ENCODE assay signal across 36 cellular contexts in the genomic region with DNA sequence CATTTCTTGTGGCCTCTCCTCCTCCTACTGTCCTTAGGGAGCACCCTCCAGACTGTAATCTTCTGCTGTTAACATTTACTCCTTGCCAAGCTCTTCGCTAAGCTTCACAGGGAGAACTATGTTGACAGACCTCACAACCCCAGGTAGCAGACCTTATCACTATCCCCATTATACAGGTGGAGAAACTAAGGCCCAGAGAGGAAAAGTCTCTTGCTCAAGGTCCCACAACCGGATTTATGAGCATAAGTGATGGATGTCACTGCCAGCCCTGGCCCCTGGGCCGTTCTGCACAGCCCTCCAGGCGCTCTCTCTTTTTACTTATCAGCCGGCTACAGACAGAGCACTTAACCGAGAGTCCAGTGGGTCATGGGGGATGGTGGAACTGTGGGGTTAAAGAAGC. TPM values are rescaled to one million over a fixed set of nuclear protein-coding genes. Genes with fewer than 3 reads are reported as not detected.
"Had no signal": no experiment of that assay in that cellular context is flagged by ENCODE, and none has a peak within 500 bp of the region (broad histone marks: within the 10 kb centered on the region; RNA-seq: fewer than 3 reads in every experiment).

No MANE protein-coding gene starts in this region.

- H3K36me3 Mint-ChIP-seq: activated CD4-positive, alpha-beta memory T cell treated with anti-CD3 and anti-CD28 coated beads for 36 hours; activated naive CD8-positive, alpha-beta T cell treated with anti-CD3 and anti-CD28 coated beads for 36 hours; brain had no signal

- ATAC-seq: activated CD8-positive, alpha-beta T cell treated with anti-CD3 and anti-CD28 coated beads for 36 hours; activated naive CD4-positive, alpha-beta T cell treated with anti-CD3 and anti-CD28 coated beads, Interleukin-2, amount 50 U/mL, for 72 hours; activated T-cell treated with anti-CD3 and anti-CD28 coated beads, Interleukin-2, amount 50 U/mL, for 4 hours; activated T-cell treated with anti-CD3 and anti-CD28 coated beads, Interleukin-2, amount 50 U/mL, for 72 hours; activated T-helper 17 cell treated with anti-CD3 and anti-CD28 coated beads, Interleukin-2, amount 50 U/mL, for 72 hours had no signal

- H3K27me3 Mint-ChIP-seq: activated B cell treated with CpG ODN at 0.5 μM for 24 hours had no signal

- H3K27ac ChIP-seq: adrenal gland, cardiac muscle cell, VCaP had no signal

- H3K4me3 ChIP-seq: adrenal gland, cardiac muscle cell had no signal

- H3K9me3 Mint-ChIP-seq: activated T-helper 1 cell treated with anti-CD3 and anti-CD28 coated beads, Interleukin-12 subunit alpha, Interleukin-12 subunit beta, Interleukin-2, Interleukin-4 antibody, amounts not matched to agents 30 ng/mL and 10 ng/mL and 1 ng/mL, durations not matched to agents 14 hours and 24 hours and 36 hours; activated T-helper 17 cell treated with anti-CD3 and anti-CD28 coated beads, Interleukin-2, amount 50 U/mL, for 72 hours; central memory CD8-positive, alpha-beta T cell had no signal

- H3K36me3 ChIP-seq: adrenal gland, cardiac muscle cell had no signal

- H3K4me1 Mint-ChIP-seq: activated B cell treated with CpG ODN at 0.5 μM for 24 hours; activated CD4-positive, alpha-beta T cell treated with anti-CD3 and anti-CD28 coated beads, Interleukin-2, amount 10 ng/mL, durations not matched to agents 24 days and 14 days; activated naive CD8-positive, alpha-beta T cell treated with anti-CD3 and anti-CD28 coated beads for 36 hours; activated T-helper 17 cell treated with anti-CD3 and anti-CD28 coated beads, Interleukin-2, amount 50 U/mL, for 72 hours; brain; central memory CD8-positive, alpha-beta T cell had no signal

- H3K4me3 Mint-ChIP-seq: activated B cell treated with CpG ODN at 0.5 μM for 24 hours; activated CD4-positive, alpha-beta memory T cell treated with anti-CD3 and anti-CD28 coated beads for 36 hours; activated CD4-positive, alpha-beta T cell treated with anti-CD3 and anti-CD28 coated beads, Interleukin-2, amount 10 ng/mL, durations not matched to agents 24 days and 14 days; activated CD8-positive, alpha-beta T cell treated with anti-CD3 and anti-CD28 coated beads for 36 hours; activated naive CD4-positive, alpha-beta T cell treated with anti-CD3 and anti-CD28 coated beads for 36 hours; activated naive CD8-positive, alpha-beta T cell treated with anti-CD3 and anti-CD28 coated beads for 36 hours; activated T-cell treated with anti-CD3 and anti-CD28 coated beads, Interleukin-2, amount 50 U/mL, for 4 hours; activated T-cell treated with anti-CD3 and anti-CD28 coated beads, Interleukin-2, amount 50 U/mL, for 72 hours; activated T-helper 1 cell treated with anti-CD3 and anti-CD28 coated beads, Interleukin-12 subunit alpha, Interleukin-12 subunit beta, Interleukin-2, Interleukin-4 antibody, amounts not matched to agents 30 ng/mL and 10 ng/mL and 1 ng/mL, durations not matched to agents 14 hours and 24 hours and 36 hours; activated T-helper 17 cell treated with anti-CD3 and anti-CD28 coated beads, Interleukin-2, amount 50 U/mL, for 72 hours; brain; central memory CD8-positive, alpha-beta T cell; T-helper 1 cell treated with Interleukin-12 subunit alpha and Interleukin-12 subunit beta and Interleukin-4 antibody, amounts not matched to agents 30 μg/mL and 1 μg/mL, for 36 hours; T-helper 2 cell treated with Interferon-gamma antibody and Interleukin-4, amounts not matched to agents 5 μg/mL and 100 μg/mL, for 36 hours had no signal

- DNase-seq: activated B cell treated with CpG ODN at 0.5 μM for 24 hours; activated CD4-positive, alpha-beta memory T cell treated with anti-CD3 and anti-CD28 coated beads for 36 hours; activated CD4-positive, alpha-beta T cell treated with anti-CD3 and anti-CD28 coated beads for 4 hours; activated CD4-positive, alpha-beta T cell treated with anti-CD3 and anti-CD28 coated beads, Interleukin-2, amount 10 ng/mL, durations not matched to agents 24 days and 14 days; activated CD4-positive, alpha-beta T cell treated with anti-CD3 and anti-CD28 coated beads, Interleukin-2, amount 50 U/mL, for 1 hour; activated CD4-positive, alpha-beta T cell treated with anti-CD3 and anti-CD28 coated beads, Interleukin-2, amount 50 U/mL, for 4 hours; activated CD4-positive, CD25-positive, alpha-beta regulatory T cell treated with anti-CD3 and anti-CD28 coated beads, Interleukin-2, amount 50 U/mL, for 72 hours; activated CD8-positive, alpha-beta memory T cell treated with anti-CD3 and anti-CD28 coated beads, Interleukin-2, amount 50 U/mL, for 4 hours; activated CD8-positive, alpha-beta T cell treated with anti-CD3 and anti-CD28 coated beads for 36 hours; activated effector memory CD4-positive, alpha-beta T cell treated with anti-CD3 and anti-CD28 coated beads, Interleukin-2, amount 50 U/mL, for 16 hours; activated gamma-delta T cell treated with Interleukin-2 at 50 U/mL for 16 hours; activated naive CD4-positive, alpha-beta T cell; activated naive CD4-positive, alpha-beta T cell treated with anti-CD3 and anti-CD28 coated beads for 36 hours; activated naive CD4-positive, alpha-beta T cell treated with anti-CD3 and anti-CD28 coated beads, Interleukin-2, amount 50 U/mL, for 16 hours; activated naive CD8-positive, alpha-beta T cell treated with anti-CD3 and anti-CD28 coated beads for 36 hours; activated T-cell treated with anti-CD3 and anti-CD28 coated beads for 4 hours; activated T-cell treated with anti-CD3 and anti-CD28 coated beads, Interleukin-2, amount 50 U/mL, for 1 hour; activated T-cell treated with anti-CD3 and anti-CD28 coated beads, Interleukin-2, amount 50 U/mL, for 4 hours; activated T-cell treated with anti-CD3 and anti-CD28 coated beads, Interleukin-2, amount 50 U/mL, for 72 hours; adrenal gland; amniotic stem cell; aorta; caudate nucleus; cerebellar nuclear complex; T-helper 1 cell; T-helper 2 cell; T-helper 9 cell had no signal

- H3K4me1 ChIP-seq: adrenal gland had no signal

- H3K27me3 ChIP-seq: adrenal gland, cardiac muscle cell had no signal

- H3K9me3 ChIP-seq: adrenal gland had no signal

- H3K27ac Mint-ChIP-seq: activated B cell treated with CpG ODN at 0.5 μM for 24 hours; activated CD4-positive, alpha-beta memory T cell treated with anti-CD3 and anti-CD28 coated beads for 36 hours; activated CD4-positive, alpha-beta T cell treated with anti-CD3 and anti-CD28 coated beads, Interleukin-2, amount 10 ng/mL, durations not matched to agents 24 days and 14 days; activated CD8-positive, alpha-beta T cell treated with anti-CD3 and anti-CD28 coated beads for 36 hours; activated naive CD4-positive, alpha-beta T cell treated with anti-CD3 and anti-CD28 coated beads for 36 hours; activated naive CD4-positive, alpha-beta T cell treated with anti-CD3 and anti-CD28 coated beads, Interleukin-2, amount 50 U/mL, for 72 hours; activated naive CD8-positive, alpha-beta T cell treated with anti-CD3 and anti-CD28 coated beads for 36 hours; activated T-cell treated with anti-CD3 and anti-CD28 coated beads, Interleukin-2, amount 50 U/mL, for 72 hours; activated T-helper 1 cell treated with anti-CD3 and anti-CD28 coated beads, Interleukin-12 subunit alpha, Interleukin-12 subunit beta, Interleukin-2, Interleukin-4 antibody, amounts not matched to agents 30 ng/mL and 10 ng/mL and 1 ng/mL, durations not matched to agents 14 hours and 24 hours and 36 hours; activated T-helper 17 cell treated with anti-CD3 and anti-CD28 coated beads, Interleukin-2, amount 50 U/mL, for 72 hours; brain; T-helper 1 cell treated with Interleukin-12 subunit alpha and Interleukin-12 subunit beta and Interleukin-4 antibody, amounts not matched to agents 30 μg/mL and 1 μg/mL, for 36 hours; T-helper 2 cell treated with Interferon-gamma antibody and Interleukin-4, amounts not matched to agents 5 μg/mL and 100 μg/mL, for 36 hours had no signal

RNA-seq across cellular contexts. Expression of a gene that starts 18.1 kb away (rescaled TPM):
- polyA plus RNA-seq: cardiac muscle cell had no signal

RNA-seq across cellular contexts. Expression of a gene that starts 34.9 kb away (rescaled TPM):
- polyA plus RNA-seq: adrenal gland, aorta, cardiac muscle cell had no signal
